Comparison of ENCODE assay signal across 29 cellular contexts in the genomic region with DNA sequence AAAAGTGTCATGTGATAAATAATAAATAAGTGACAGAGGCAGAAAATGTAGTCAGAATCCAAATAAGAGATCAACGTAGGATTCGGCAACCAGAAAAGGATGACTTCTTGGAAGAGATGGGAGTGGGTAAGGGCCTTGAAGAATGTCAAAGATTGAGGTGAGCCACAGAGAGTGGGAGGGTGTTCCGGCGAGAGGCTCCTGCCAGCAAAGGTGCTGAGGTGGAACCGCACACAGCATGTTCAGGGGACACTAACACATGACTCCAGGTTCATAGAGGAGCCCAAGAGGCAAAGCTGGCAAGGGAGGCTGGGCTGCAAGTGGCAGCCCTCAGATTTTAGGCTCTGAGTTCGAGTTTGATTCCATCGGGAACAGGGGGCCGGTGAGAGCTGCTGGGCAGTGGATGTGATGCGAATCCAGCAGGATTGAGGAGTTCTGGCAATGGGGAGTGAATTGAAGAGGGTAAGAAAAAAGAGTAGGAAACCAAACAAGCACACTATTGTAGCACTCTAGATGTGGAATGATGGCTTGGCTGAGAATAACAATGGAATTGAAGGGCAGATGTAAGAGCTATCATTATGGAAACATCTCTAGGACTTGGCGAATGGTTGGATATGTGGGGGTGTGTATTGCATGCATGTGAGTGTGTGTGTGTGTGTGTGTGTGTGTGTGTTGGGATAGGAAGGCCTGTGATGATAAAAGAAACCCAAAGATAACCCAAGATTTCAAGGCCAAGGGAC. TPM values are rescaled to one million over a fixed set of nuclear protein-coding genes. Genes with fewer than 3 reads are reported as not detected.
A peak's percentile ranks its signal among the peaks of the same experiment; 100 is the strongest.
DNase-seq lines count a peak whose midpoint lies in the region; ATAC-seq and TF ChIP-seq lines count a peak whose summit lies in the region.
"Had no signal": no experiment of that assay in that cellular context is flagged by ENCODE, and none has a peak within 500 bp of the region (broad histone marks: within the 10 kb centered on the region; RNA-seq: fewer than 3 reads in every experiment).

No MANE protein-coding gene starts in this region.

- H3K36me3 ChIP-seq in heart right ventricle: no peaks in the 10 kb centered on the region
- H3K36me3 ChIP-seq in upper lobe of left lung: no peaks in the 10 kb centered on the region
- H3K36me3 ChIP-seq: pancreas, SJSA1, upper lobe of right lung had no signal

- intact Hi-C loops in heart right ventricle (cut with DNase I): loop anchor here in 2 of 10 donors (2.0 to 10.0 kb wide), 3 partner anchors 18 to 148 kb away; partner anchors contain the start of gene ANGEL1 (in 1 of the 2)
- intact Hi-C loops in left ventricle myocardium superior (cut with micrococcal nuclease): no loop called here

- no peak for TF ChIP-seq EP300 in upper lobe of left lung (IDR thresholded peaks at IDR 0.05)

- H3K27me3 ChIP-seq in heart right ventricle: no peaks in the 10 kb centered on the region
- H3K27me3 ChIP-seq in upper lobe of left lung: no peaks in the 10 kb centered on the region
- peaks cover 50% of the 10 kb centered on the region for H3K27me3 ChIP-seq in foreskin keratinocyte
- H3K27me3 ChIP-seq: dorsolateral prefrontal cortex, pancreas, upper lobe of right lung had no signal

- H3K4me3 ChIP-seq in heart right ventricle (peak overlapping the region in 5 of 10 donors; percentile 41 to 56 (median 47)), upper lobe of left lung (no peak overlapping the region)
- H3K4me3 ChIP-seq: SJSA1 had no signal

- TF ChIP-seq POLR2A in upper lobe of left lung (IDR thresholded peaks at IDR 0.05): no peak

- peak overlapping the region in 7 of 10 donors; percentile 80 to 92 (median 85) for H3K27ac ChIP-seq in heart right ventricle
- peak overlapping the region; percentile 54 to 76 (median 72) for H3K27ac ChIP-seq in upper lobe of left lung
- no peak overlapping the region for H3K27ac ChIP-seq in foreskin keratinocyte
- H3K27ac ChIP-seq: pancreas, SJSA1 had no signal

- ATAC-seq in heart right ventricle (peak in 1 of 8 donors; percentile 11), left ventricle myocardium superior (no peak), upper lobe of left lung (ENCODE audit: low FRiP score in 2 of 2) (no peak), foreskin keratinocyte (no peak), HG02981 (IDR thresholded peaks at IDR 0.05; ENCODE audit: unreplicated experiment) (no peak)

- H3K4me1 ChIP-seq in heart right ventricle (peaks cover 3 to 60% (median 41%) of the 10 kb centered on the region in 9 donors), upper lobe of left lung (peaks cover 26 to 34% (median 31%) of the 10 kb centered on the region in 4 donors), foreskin keratinocyte (no peaks in the 10 kb centered on the region)
- H3K4me1 ChIP-seq: pancreas, SJSA1 had no signal

- no peak for DNase-seq in heart right ventricle
- DNase-seq in left ventricle myocardium superior: no peak
- peak; percentile 51 for DNase-seq in NCI-H2227 (lab: John Stamatoyannopoulos, UW; ENCODE audit: unreplicated experiment)
- peak; percentile 72 for DNase-seq in foreskin melanocyte
- DNase-seq in upper lobe of left lung: no peak
- DNase-seq in foreskin keratinocyte: no peak
- DNase-seq in NCI-H2107 treated with DMSO at 0.1 percent for 48 hours (lab: John Stamatoyannopoulos, UW; ENCODE audit: unreplicated experiment): no peak
- DNase-seq: activated CD4-positive, CD25-positive, alpha-beta regulatory T cell; activated gamma-delta T cell; activated T-cell treated with anti-CD3 and anti-CD28 coated beads, Interleukin-2, amount 50 U/mL, for 1 hour; cerebellar nuclear complex; dorsolateral prefrontal cortex; HFFc6; IMR-90; NCI-H1048; NCI-H187 treated with DMSO at 0.1 percent for 48 hours; NCI-H226; NCI-H748 treated with DMSO at 0.1 percent for 48 hours; pancreas; right cardiac atrium; stimulated activated CD4-positive, alpha-beta T cell treated with anti-CD3 and anti-CD28 coated beads, Interleukin-4, amount 100 ng/mL, for 24 hours; upper lobe of right lung had no signal

- 78 to 82% methylated on average over 10 of the region's 10 CpGs for WGBS in heart right ventricle, 2 donors
- 85 to 87% methylated on average over 10 of the region's 10 CpGs for WGBS in upper lobe of left lung, 2 donors

- TF ChIP-seq CTCF in heart right ventricle (IDR thresholded peaks at IDR 0.05) (no peak), upper lobe of left lung (IDR thresholded peaks at IDR 0.05) (no peak), foreskin keratinocyte (conservative IDR thresholded peaks at IDR 0.05) (no peak)

- H3K9me3 ChIP-seq in heart right ventricle: no peaks in the 10 kb centered on the region
- no peaks in the 10 kb centered on the region for H3K9me3 ChIP-seq in upper lobe of left lung
- H3K9me3 ChIP-seq: pancreas, SJSA1, upper lobe of right lung had no signal

RNA-seq across cellular contexts. Expression of gene LRRC74A, which starts 36.5 kb away (rescaled TPM):
- total RNA-seq in heart right ventricle: not detected
- not detected for polyA plus RNA-seq in heart right ventricle
- not detected for total RNA-seq in left ventricle myocardium superior
- total RNA-seq in upper lobe of left lung: not detected
- total RNA-seq in foreskin keratinocyte: not detected in 2 replicates
- polyA plus RNA-seq in foreskin keratinocyte: not detected in 2 replicates
- total RNA-seq: activated CD8-positive, alpha-beta memory T cell treated with anti-CD3 and anti-CD28 coated beads for 36 hours; dorsolateral prefrontal cortex; HFFc6; IMR-90; left lobe of liver; mononuclear cell; pancreas; RPMI7951; SJSA1; upper lobe of right lung had no signal
- polyA plus RNA-seq: BJ, IMR-90, right cardiac atrium had no signal

RNA-seq across cellular contexts. Expression of gene ANGEL1, which starts 50.0 kb away (rescaled TPM):
- 10 to 100 TPM in 8 of 10 donors, 1 to 10 TPM in 2; 9.2 to 17.1 (median 12.9) TPM for total RNA-seq in heart right ventricle
- polyA plus RNA-seq in heart right ventricle: 1 to 10 TPM; 5.5 to 9.9 TPM
- 11.2 TPM for total RNA-seq in left ventricle myocardium superior
- total RNA-seq in upper lobe of left lung: 10 to 100 TPM; 13.8 to 35.6 (median 23.6) TPM
- 9.5 and 10.1 TPM in 2 replicates for total RNA-seq in foreskin keratinocyte
- polyA plus RNA-seq in foreskin keratinocyte: 3.5 and 5.1 TPM in 2 replicates

Comparison
In these comparisons a context has a peak if more than half of its experiments do, and no peak if none do; other contexts are left out.
1. DNase-seq: peak in NCI-H2227 (single experiment) and foreskin melanocyte (single experiment); none in heart right ventricle (0 of 2), left ventricle myocardium superior (single experiment), upper lobe of left lung (0 of 2), foreskin keratinocyte (0 of 2) and NCI-H2107 treated with DMSO at 0.1 percent for 48 hours (single experiment).